ENCODE assay signal across 8 cellular contexts in genomic region chr4:139030614-139031235, GRCh38. TPM values are rescaled to one million over a fixed set of nuclear protein-coding genes. Genes with fewer than 3 reads are reported as not detected.
DNase-seq lines count a peak whose midpoint lies in the region; ATAC-seq, FAIRE-seq and TF ChIP-seq lines count a peak whose summit lies in the region.

No MANE protein-coding gene starts in this region.

- ATAC-seq in GM21447 (IDR thresholded peaks at IDR 0.05; ENCODE audit: unreplicated experiment) (peak; percentile 79), thoracic aorta (ENCODE audit: insufficient number of reproducible peaks, low FRiP score, low read depth) (peak; percentile 52)

- no peaks in the 10 kb centered on the region for H3K27me3 ChIP-seq in thoracic aorta (replicated peaks; ENCODE audit: insufficient read depth)

- no peak for FAIRE-seq in RCC 7860 (lab: Jason Lieb, UNC)

- no peak overlapping the region for H3K27ac ChIP-seq in thoracic aorta

- no peaks in the 10 kb centered on the region for H3K36me3 ChIP-seq in thoracic aorta

- H3K4me3 ChIP-seq in fibroblast of the aortic adventitia (ENCODE audit: low read depth, low read length) (no peak overlapping the region), thoracic aorta (no peak overlapping the region)

- H3K4me1 ChIP-seq in thoracic aorta (ENCODE audit: control insufficient read depth in 1 of 2, low read depth in 2 of 2): peaks cover 0 to 5% of the 10 kb centered on the region in 2 donors

- DNase-seq in DMS114 treated with DMSO at 0.1 percent for 48 hours (lab: John Stamatoyannopoulos, UW; ENCODE audit: unreplicated experiment) (peak; percentile 24), KG1 (lab: John Stamatoyannopoulos, UW) (peak; percentile 70), RCC 7860 (ENCODE audit: low spot score) (peak; percentile 23), fibroblast of the aortic adventitia (ENCODE audit: low read depth) (peak; percentile 90), nucleus accumbens (lab: John Stamatoyannopoulos, UW) (peak in 53 of 56 donors; percentile 3 to 90 (median 53)), thoracic aorta (ENCODE audit: low spot score) (no peak)
- DNase-seq in activated T-helper 1 cell treated with anti-CD3 and anti-CD28 coated beads, Interleukin-2, amount 50 U/mL, for 16 hours (ENCODE audit: low read depth in 1 of 2, low spot score in 1 of 2): peak; percentile 39 to 44

- TF ChIP-seq CTCF in fibroblast of the aortic adventitia (IDR thresholded peaks at IDR 0.05; ENCODE audit: insufficient read depth, low read length): peak; percentile 82
- peak; percentile 77 for TF ChIP-seq CTCF in thoracic aorta (IDR thresholded peaks at IDR 0.05)

- no peaks in the 10 kb centered on the region for H3K9me3 ChIP-seq in thoracic aorta

RNA-seq across cellular contexts. Expression of gene NOCT, which starts 15.1 kb away (rescaled TPM):
- 8.3 and 12.3 TPM in 2 replicates for total RNA-seq in fibroblast of the aortic adventitia (ENCODE audit: low replicate concordance)
- 10 to 100 TPM in 1 of 2 donors, 1 to 10 TPM in 1; 9.6 to 10.9 TPM for total RNA-seq in thoracic aorta
